ENCODE assay signal across 8 cellular contexts in the genomic region with DNA sequence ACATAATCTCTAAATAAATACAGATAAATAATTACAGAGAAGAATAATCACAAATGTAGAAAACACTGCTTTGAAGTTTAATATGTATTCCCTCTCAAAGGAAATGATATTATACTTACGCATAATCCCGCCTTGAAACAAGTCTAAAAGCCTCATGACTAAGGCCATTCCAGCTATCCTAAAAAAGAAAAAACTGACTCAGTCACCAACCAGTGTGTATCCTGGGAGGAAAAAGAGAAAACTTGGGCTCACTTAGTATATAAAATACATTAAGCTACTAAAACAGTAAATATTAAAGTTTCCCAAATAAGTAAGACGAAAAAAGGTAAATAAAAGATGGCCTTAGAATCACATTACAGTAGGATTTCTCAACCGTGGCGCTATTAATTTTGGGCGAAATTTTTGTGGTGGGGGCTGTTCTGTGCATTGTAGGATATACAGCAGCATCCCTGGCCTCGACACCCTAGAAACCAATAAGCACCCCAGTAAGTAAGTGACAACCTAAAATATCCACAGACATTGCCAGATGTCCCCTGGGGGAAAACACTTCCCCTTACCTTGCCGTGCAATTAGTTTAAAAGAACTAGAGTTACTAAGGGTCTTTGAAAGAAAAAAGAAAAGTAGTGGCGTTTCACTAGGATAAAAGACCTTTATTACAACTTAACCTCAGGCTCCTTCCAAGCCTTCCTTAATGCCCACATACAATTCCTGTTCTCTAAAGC. TPM values are rescaled to one million over a fixed set of nuclear protein-coding genes. Genes with fewer than 3 reads are reported as not detected.
DNase-seq lines count a peak whose midpoint lies in the region; ATAC-seq and TF ChIP-seq lines count a peak whose summit lies in the region.

No MANE protein-coding gene starts in this region.

- H3K36me3 Mint-ChIP-seq in activated T-cell treated with anti-CD3 and anti-CD28 coated beads, Interleukin-2, amount 50 U/mL, for 4 hours (ENCODE audit: insufficient read depth), result peaks cover 36% of the 10 kb centered on the region

- H3K4me3 ChIP-seq in transverse colon, result peak overlapping the region; percentile 79 to 97 (median 87)

- no peak for ATAC-seq in activated T-cell treated with anti-CD3 and anti-CD28 coated beads, Interleukin-2, amount 50 U/mL, for 4 hours
- ATAC-seq in GM19328 (IDR thresholded peaks at IDR 0.05; ENCODE audit: unreplicated experiment), result no peak

- no peak for TF ChIP-seq EP300 in transverse colon (IDR thresholded peaks at IDR 0.05; ENCODE audit: low read depth)

- TF ChIP-seq POLR2A in transverse colon (IDR thresholded peaks at IDR 0.05), result no peak

- no peaks in the 10 kb centered on the region for H3K27me3 Mint-ChIP-seq in activated T-cell treated with anti-CD3 and anti-CD28 coated beads, Interleukin-2, amount 50 U/mL, for 4 hours (ENCODE audit: low read depth)

- H3K27ac ChIP-seq in layer of hippocampus (ENCODE audit: low read depth, low read length) (peak overlapping the region; percentile 100), transverse colon (peak overlapping the region; percentile 95 to 100 (median 98))

- intact Hi-C loops in transverse colon (cut with DNase I; ENCODE audit: low total_unique reads) (loop anchor here (10.0 kb wide), 1 partner anchor 721 kb away; the partner anchor contains the start of gene MATR3), posterior cingulate gyrus (cut with DNase I) (loop anchor here (2.0 kb wide), 1 partner anchor 31 kb away; the partner anchor contains the start of gene ETF1)

- whole genome bisulfite sequencing in transverse colon (ENCODE audit: low coverage in 1 of 2), 2 donors, result 27 to 33% methylated on average over 9 of the region's 9 CpGs

- peak overlapping the region; percentile 99 for H3K4me3 Mint-ChIP-seq in activated T-cell treated with anti-CD3 and anti-CD28 coated beads, Interleukin-2, amount 50 U/mL, for 4 hours

- H3K4me1 ChIP-seq in transverse colon, result peaks cover 3 to 27% (median 14%) of the 10 kb centered on the region in 4 donors

- peaks cover 0 to 42% (median 17%) of the 10 kb centered on the region in 4 donors for H3K36me3 ChIP-seq in transverse colon

- peaks cover 3% of the 10 kb centered on the region for H3K9me3 Mint-ChIP-seq in activated T-cell treated with anti-CD3 and anti-CD28 coated beads, Interleukin-2, amount 50 U/mL, for 4 hours

- TF ChIP-seq CTCF in transverse colon (IDR thresholded peaks at IDR 0.05), result no peak

- no peaks in the 10 kb centered on the region for H3K9me3 ChIP-seq in transverse colon

- no peak for DNase-seq in activated T-cell treated with anti-CD3 and anti-CD28 coated beads, Interleukin-2, amount 50 U/mL, for 4 hours
- DNase-seq in activated T-cell treated with anti-CD3 and anti-CD28 coated beads for 4 hours (no peak), amniotic epithelial cell (ENCODE audit: low read depth) (peak; percentile 24), transverse colon (no peak), DMS53 (lab: John Stamatoyannopoulos, UW) (no peak), posterior cingulate gyrus (no peak)

- H3K4me1 Mint-ChIP-seq in activated T-cell treated with anti-CD3 and anti-CD28 coated beads, Interleukin-2, amount 50 U/mL, for 4 hours (ENCODE audit: low read depth), result peaks cover 39% of the 10 kb centered on the region

- in situ Hi-C loops in transverse colon (cut with MboI; ENCODE audit: low pct_ligation_motif_present in 1 of 4, low pct_unique_long_range_greater_than_20kb in 1 of 4, low sequenced_read_pairs in 3 of 4), result no loop called here

- H3K27me3 ChIP-seq in layer of hippocampus (ENCODE audit: control insufficient read depth, insufficient read depth, low read length) (no peaks in the 10 kb centered on the region), transverse colon (no peaks in the 10 kb centered on the region)

RNA-seq across cellular contexts. Expression of gene HSPA9, which starts 1.1 kb away (rescaled TPM):
- total RNA-seq in activated T-cell treated with anti-CD3 and anti-CD28 coated beads, Interleukin-2, amount 50 U/mL, for 4 hours, result 100 to 1,000 TPM; 701 to 707 (median 707) TPM
- 100 to 1,000 TPM in 3 of 4 donors, 10 to 100 TPM in 1; 82.7 to 236 (median 175) TPM for total RNA-seq in transverse colon

RNA-seq across cellular contexts. Expression of gene ETF1, which starts 31.1 kb away (rescaled TPM):
- 100 to 1,000 TPM; 261 to 279 (median 270) TPM for total RNA-seq in activated T-cell treated with anti-CD3 and anti-CD28 coated beads, Interleukin-2, amount 50 U/mL, for 4 hours
- 10 to 100 TPM; 39.8 to 66.6 (median 54.1) TPM for total RNA-seq in transverse colon
